ENCODE assay signal across 24 cellular contexts in the genomic region with DNA sequence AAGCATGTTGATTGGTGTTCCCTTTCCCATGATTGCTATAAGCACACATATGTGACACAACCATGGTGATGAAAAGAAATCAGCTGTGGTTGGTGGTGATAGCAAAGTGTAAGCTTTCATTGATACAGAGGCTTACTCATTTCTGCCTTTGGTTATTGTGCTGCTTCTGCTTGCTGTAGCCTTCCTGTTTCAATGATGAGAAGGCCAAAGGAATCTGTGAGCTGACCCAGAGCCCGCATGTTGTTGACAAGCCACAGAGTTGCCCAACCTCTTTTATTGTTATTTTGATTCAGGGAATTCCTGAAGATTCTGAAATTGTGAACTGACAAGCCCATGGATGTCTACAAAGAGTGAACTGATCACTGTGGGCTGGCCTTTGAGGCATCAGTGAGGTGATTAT.
DNase-seq lines count a peak whose midpoint lies in the region; ATAC-seq and TF ChIP-seq lines count a peak whose summit lies in the region.
"Had no signal": no experiment of that assay in that cellular context is flagged by ENCODE, and none has a peak within 500 bp of the region (broad histone marks: within the 10 kb centered on the region; RNA-seq: fewer than 3 reads in every experiment).

No MANE protein-coding gene starts in this region.

- TF ChIP-seq CTCF in GM06990 (IDR thresholded peaks at IDR 0.05; ENCODE audit: insufficient read depth, low read length, poor library complexity, severe bottlenecking): no peak
- TF ChIP-seq CTCF in cardiac fibroblast (IDR thresholded peaks at IDR 0.05; ENCODE audit: low read depth, low read length): no peak
- TF ChIP-seq CTCF in gastroesophageal sphincter (IDR thresholded peaks at IDR 0.05): no peak

- no peak overlapping the region for H2BK15ac ChIP-seq in mesenchymal stem cell (ENCODE audit: low read depth, poor library complexity, severe bottlenecking)

- ATAC-seq in HG02610 (IDR thresholded peaks at IDR 0.05; ENCODE audit: unreplicated experiment) (peak; percentile 71), gastroesophageal sphincter (no peak)
- ATAC-seq: naive thymus-derived CD8-positive, alpha-beta T cell; right cardiac atrium; T-helper 17 cell had no signal

- no peaks in the 10 kb centered on the region for H3K9me3 ChIP-seq in mesenchymal stem cell (ENCODE audit: control insufficient read depth, low read length)
- H3K9me3 ChIP-seq in gastroesophageal sphincter: no peaks in the 10 kb centered on the region
- H3K9me3 ChIP-seq: suprapubic skin had no signal

- H4K8ac ChIP-seq in mesenchymal stem cell (ENCODE audit: low read length): no peak overlapping the region

- H3K27ac ChIP-seq in mesenchymal stem cell (ENCODE audit: low read length, poor library complexity, severe bottlenecking) (no peak overlapping the region), gastroesophageal sphincter (no peak overlapping the region)
- H3K27ac ChIP-seq: cardiac muscle cell, suprapubic skin, WERI-Rb-1 had no signal

- no peak for TF ChIP-seq EP300 in gastroesophageal sphincter (IDR thresholded peaks at IDR 0.05)

- 79% methylated on average over 1 of the region's 1 CpG for WGBS in mesenchymal stem cell
- 82% methylated on average over 1 of the region's 1 CpG; no CpG with 5 or more reads in 1 of the 2 donors for WGBS in gastroesophageal sphincter (ENCODE audit: low coverage in 1 of 2), 2 donors

- no peak overlapping the region for H3K14ac ChIP-seq in mesenchymal stem cell (ENCODE audit: low read length in 2 of 2)

- H3K36me3 ChIP-seq in GM06990 (ENCODE audit: control insufficient read depth, insufficient read depth, low read length) (no peaks in the 10 kb centered on the region), mesenchymal stem cell (ENCODE audit: control insufficient read depth in 1 of 2, insufficient read depth in 2 of 2, low read depth in 1 of 2, low read length in 2 of 2) (no peaks in the 10 kb centered on the region), gastroesophageal sphincter (no peaks in the 10 kb centered on the region)
- H3K36me3 ChIP-seq: cardiac muscle cell, suprapubic skin, WERI-Rb-1 had no signal

- H3K4me3 ChIP-seq in GM06990 (replicated peaks; ENCODE audit: low read depth, low read length) (no peak overlapping the region), cardiac fibroblast (replicated peaks in 1 of 2; ENCODE audit: low read depth in 2 of 2, low read length in 2 of 2) (no peak overlapping the region), mesenchymal stem cell (ENCODE audit: insufficient read depth in 1 of 2, low read depth in 1 of 2, low read length in 2 of 2) (no peak overlapping the region), gastroesophageal sphincter (no peak overlapping the region)
- H3K4me3 ChIP-seq: cardiac muscle cell, suprapubic skin had no signal

- no peak for TF ChIP-seq POLR2A in gastroesophageal sphincter (IDR thresholded peaks at IDR 0.05)

- H3K79me1 ChIP-seq in mesenchymal stem cell (replicated peaks; ENCODE audit: low read length, poor library complexity, severe bottlenecking): no peaks in the 10 kb centered on the region

- no peaks in the 10 kb centered on the region for H3K27me3 ChIP-seq in GM06990 (replicated peaks; ENCODE audit: control insufficient read depth, insufficient read depth, low read length)
- H3K27me3 ChIP-seq in mesenchymal stem cell (ENCODE audit: control insufficient read depth in 1 of 2, insufficient read depth in 1 of 2, low read length in 2 of 2): no peaks in the 10 kb centered on the region
- no peaks in the 10 kb centered on the region for H3K27me3 ChIP-seq in gastroesophageal sphincter
- H3K27me3 ChIP-seq: cardiac muscle cell, suprapubic skin had no signal

- no peak overlapping the region for H3K23ac ChIP-seq in mesenchymal stem cell (ENCODE audit: low read length in 2 of 2)

- no peak overlapping the region for H2BK120ac ChIP-seq in mesenchymal stem cell (ENCODE audit: low read depth, low read length)

- H4K91ac ChIP-seq in mesenchymal stem cell (ENCODE audit: low read length): no peak overlapping the region

- H3K4me1 ChIP-seq in mesenchymal stem cell (ENCODE audit: control insufficient read depth, insufficient read depth, low read depth, low read length) (no peaks in the 10 kb centered on the region), gastroesophageal sphincter (peaks cover 0 to 17% (median 4%) of the 10 kb centered on the region in 3 donors)

- H2AK5ac ChIP-seq in mesenchymal stem cell (ENCODE audit: low read length, severe bottlenecking): no peak overlapping the region

- no peak overlapping the region for H3K4me2 ChIP-seq in mesenchymal stem cell (ENCODE audit: low read length, poor library complexity, severe bottlenecking)

- DNase-seq in GM06990 (ENCODE audit: extremely low read depth, insufficient read length) (peak; percentile 22), cardiac fibroblast (ENCODE audit: low read depth in 2 of 2) (peak; percentile 44 to 46), mesenchymal stem cell (peak; percentile 7), NCI-H526 treated with DMSO at 0.1 percent for 48 hours (lab: John Stamatoyannopoulos, UW) (no peak), NCI-H2227 treated with DMSO at 0.1 percent for 48 hours (lab: John Stamatoyannopoulos, UW) (no peak), T1000 (lab: John Stamatoyannopoulos, UW) (no peak)
- DNase-seq: activated CD8-positive, alpha-beta memory T cell treated with anti-CD3 and anti-CD28 coated beads, Interleukin-2, amount 50 U/mL, for 4 hours; activated effector memory CD4-positive, alpha-beta T cell treated with Interleukin-2 at 50 U/mL for 16 hours; CD4-positive, CD25-positive, alpha-beta regulatory T cell; H7; Kasumi-1; mesendoderm; naive thymus-derived CD8-positive, alpha-beta T cell; NCI-H1092; NCI-H2081; NCI-H510A; right cardiac atrium; stimulated activated CD4-positive, alpha-beta T cell treated with anti-CD3 and anti-CD28 coated beads, Interleukin-15, amount 100 ng/mL, for 24 hours; T-helper 17 cell; WERI-Rb-1 had no signal

- no peak overlapping the region for H3K18ac ChIP-seq in mesenchymal stem cell (ENCODE audit: low read depth in 1 of 2, low read length in 2 of 2)

- H2BK12ac ChIP-seq in mesenchymal stem cell (ENCODE audit: low read length in 2 of 2): no peak overlapping the region

- H3K4ac ChIP-seq in mesenchymal stem cell (ENCODE audit: low read depth in 1 of 2, low read length in 2 of 2): no peak overlapping the region

- no peak overlapping the region for H2AFZ ChIP-seq in mesenchymal stem cell (ENCODE audit: low read depth, low read length)

- H3K9ac ChIP-seq in mesenchymal stem cell (ENCODE audit: low read length): no peak overlapping the region

- H2BK5ac ChIP-seq in mesenchymal stem cell (ENCODE audit: low read depth, low read length, poor library complexity, severe bottlenecking): no peak overlapping the region

Comparison
In these comparisons a context has a peak if more than half of its experiments do, and no peak if none do; other contexts are left out.
1. DNase-seq: peak in GM06990 (single experiment), cardiac fibroblast (2 of 2) and mesenchymal stem cell (single experiment); none in NCI-H526 treated with DMSO at 0.1 percent for 48 hours (single experiment), NCI-H2227 treated with DMSO at 0.1 percent for 48 hours (single experiment) and T1000 (single experiment).